15 cellular contexts compared by ENCODE assay signal in genomic region chr9:127536499-127536898, GRCh38.
DNase-seq lines count a peak whose midpoint lies in the region; ATAC-seq and TF ChIP-seq lines count a peak whose summit lies in the region.
"Had no signal": no experiment of that assay in that cellular context is flagged by ENCODE, and none has a peak within 500 bp of the region (broad histone marks: within the 10 kb centered on the region; RNA-seq: fewer than 3 reads in every experiment).

No MANE protein-coding gene starts in this region.

- DNase-seq in GM03348 (ENCODE audit: low spot score) (peak; percentile 52), adrenal gland (no peak), foreskin keratinocyte (no peak), activated T-cell treated with anti-CD3 and anti-CD28 coated beads for 4 hours (no peak), anterior cingulate cortex (lab: John Stamatoyannopoulos, UW) (no peak), DMS153 treated with DMSO at 0.1 percent for 48 hours (lab: John Stamatoyannopoulos, UW; ENCODE audit: unreplicated experiment) (no peak), ecto neural progenitor cell (ENCODE audit: low spot score) (no peak)
- DNase-seq: activated effector memory CD4-positive, alpha-beta T cell treated with Interleukin-2 at 50 U/mL for 16 hours; CD4-positive, alpha-beta T cell; effector CD8-positive, alpha-beta T cell; head of caudate nucleus; nephron progenitor cell had no signal

- no peak for TF ChIP-seq POLR2A in adrenal gland (IDR thresholded peaks at IDR 0.05)

- TF ChIP-seq CTCF in adrenal gland (IDR thresholded peaks at IDR 0.05) (no peak), foreskin keratinocyte (conservative IDR thresholded peaks at IDR 0.05) (no peak)

- H3K27me3 ChIP-seq in adrenal gland: no peaks in the 10 kb centered on the region
- H3K27me3 ChIP-seq in foreskin keratinocyte: no peaks in the 10 kb centered on the region

- ATAC-seq in foreskin keratinocyte: no peak

- H3K27ac ChIP-seq in adrenal gland (peak overlapping the region in 4 of 5 donors; percentile 15 to 89 (median 61)), foreskin keratinocyte (peak overlapping the region; percentile 93), skin epidermis (peak overlapping the region in 19 of 21 experiments; percentile 7 to 82 (median 59))
- H3K27ac ChIP-seq: KMS-11, SK-N-MC had no signal

- H3K4me1 ChIP-seq in adrenal gland (replicated peaks in 1 of 2): peaks cover 27 to 58% of the 10 kb centered on the region in 2 donors
- H3K4me1 ChIP-seq in foreskin keratinocyte: peaks cover 47% of the 10 kb centered on the region

- peaks cover 0 to 2% of the 10 kb centered on the region in 2 donors for H3K36me3 ChIP-seq in adrenal gland (replicated peaks in 1 of 2)

- WGBS in adrenal gland, 4 donors: 74 to 90% (median 84%) methylated on average over 4 to 8 of the region's 8 CpGs

- H3K9me3 ChIP-seq in adrenal gland (replicated peaks in 1 of 3): no peaks in the 10 kb centered on the region

- intact Hi-C loops in adrenal gland (cut with DNase I): no loop called here

- no peak overlapping the region for H3K4me3 ChIP-seq in adrenal gland
- no peak overlapping the region for H3K4me3 ChIP-seq in skin epidermis
- H3K4me3 ChIP-seq: SK-N-MC had no signal
